ENCODE assay signal across 13 cellular contexts in genomic region chr3:196127308-196128040, GRCh38. TPM values are rescaled to one million over a fixed set of nuclear protein-coding genes. Genes with fewer than 3 reads are reported as not detected.
DNase-seq lines count a peak whose midpoint lies in the region; ATAC-seq, FAIRE-seq and TF ChIP-seq lines count a peak whose summit lies in the region.
"Had no signal": no experiment of that assay in that cellular context is flagged by ENCODE, and none has a peak within 500 bp of the region (broad histone marks: within the 10 kb centered on the region; RNA-seq: fewer than 3 reads in every experiment).

No MANE protein-coding gene starts in this region.

- peak overlapping the region in 1 of 2 donors; percentile 26 for H3K9ac ChIP-seq in colonic mucosa (ENCODE audit: low read depth in 2 of 2, low read length in 2 of 2)

- TF ChIP-seq CTCF in colonic mucosa (IDR thresholded peaks at IDR 0.05) (no peak), gastroesophageal sphincter (IDR thresholded peaks at IDR 0.05) (no peak)

- H3K36me3 ChIP-seq in colonic mucosa: no peaks in the 10 kb centered on the region
- no peaks in the 10 kb centered on the region for H3K36me3 ChIP-seq in small intestine (ENCODE audit: control insufficient read depth in 2 of 2, insufficient read depth in 2 of 2, low read length in 2 of 2)
- H3K36me3 ChIP-seq in gastroesophageal sphincter: no peaks in the 10 kb centered on the region
- H3K36me3 ChIP-seq: esophagus squamous epithelium had no signal

- WGBS in small intestine, 3 donors: 15 to 27% (median 16%) methylated on average over 12 of the region's 12 CpGs
- 41 to 74% methylated on average over 3 to 6 of the region's 12 CpGs for WGBS in gastroesophageal sphincter (ENCODE audit: low coverage in 1 of 2), 2 donors

- DNase-seq in activated CD4-positive, alpha-beta T cell treated with anti-CD3 and anti-CD28 coated beads for 48 hours: peak; percentile 11
- no peak for DNase-seq in activated CD4-positive, alpha-beta T cell treated with anti-CD3 and anti-CD28 coated beads for 1 hour
- DNase-seq in T-helper 1 cell (peak in 3 of 5 donors; percentile 17 to 71 (median 19)), colonic mucosa (peak; percentile 24), small intestine (peak; percentile 37), EL (no peak), NCI-H1105 (lab: John Stamatoyannopoulos, UW) (no peak)
- DNase-seq: amygdala, esophagus squamous epithelium, IMR-90, NCI-H345, SW 1271 had no signal

- intact Hi-C loops in colonic mucosa (cut with DNase I): no loop called here

- no peak for ATAC-seq in gastroesophageal sphincter

- H3K4me3 ChIP-seq in colonic mucosa (no peak overlapping the region), small intestine (ENCODE audit: low read depth in 1 of 2, low read length in 2 of 2) (no peak overlapping the region), gastroesophageal sphincter (no peak overlapping the region)
- H3K4me3 ChIP-seq: esophagus squamous epithelium had no signal

- H3K9me3 ChIP-seq in colonic mucosa (no peaks in the 10 kb centered on the region), small intestine (ENCODE audit: control insufficient read depth, low read depth) (no peaks in the 10 kb centered on the region), gastroesophageal sphincter (no peaks in the 10 kb centered on the region)
- H3K9me3 ChIP-seq: esophagus squamous epithelium had no signal

- no peak overlapping the region for H3K27ac ChIP-seq in colonic mucosa
- no peak overlapping the region for H3K27ac ChIP-seq in small intestine (ENCODE audit: low read depth in 1 of 2, low read length in 1 of 2)
- no peak overlapping the region for H3K27ac ChIP-seq in gastroesophageal sphincter
- H3K27ac ChIP-seq: esophagus squamous epithelium had no signal

- no peak for TF ChIP-seq POLR2A in gastroesophageal sphincter (IDR thresholded peaks at IDR 0.05)

- no peak for FAIRE-seq in small intestine (lab: Jason Lieb, UNC)

- H3K27me3 ChIP-seq in colonic mucosa (no peaks in the 10 kb centered on the region), small intestine (ENCODE audit: control insufficient read depth in 2 of 2, insufficient read depth in 2 of 2, low read length in 2 of 2) (no peaks in the 10 kb centered on the region), gastroesophageal sphincter (no peaks in the 10 kb centered on the region)
- H3K27me3 ChIP-seq: esophagus squamous epithelium had no signal

- H3K4me1 ChIP-seq in colonic mucosa (peaks cover 7% of the 10 kb centered on the region), small intestine (ENCODE audit: control insufficient read depth in 2 of 2, insufficient read depth in 1 of 2, low read depth in 1 of 2, low read length in 1 of 2) (no peaks in the 10 kb centered on the region), gastroesophageal sphincter (no peaks in the 10 kb centered on the region)

- no peak for TF ChIP-seq EP300 in gastroesophageal sphincter (IDR thresholded peaks at IDR 0.05)

RNA-seq across cellular contexts. Expression of gene TFRC, which starts 45.6 kb away (rescaled TPM):
- 100 to 1,000 TPM; 132 to 282 TPM for total RNA-seq in colonic mucosa
- 10 to 100 TPM; 12.7 to 64.7 (median 36.0) TPM for polyA plus RNA-seq in small intestine
- total RNA-seq in gastroesophageal sphincter: 10 to 100 TPM; 60.1 to 81.1 (median 69.6) TPM

Comparison
In these comparisons a context has a peak if more than half of its experiments do, and no peak if none do; other contexts are left out.
1. DNase-seq: peak in activated CD4-positive, alpha-beta T cell treated with anti-CD3 and anti-CD28 coated beads for 48 hours (single experiment), T-helper 1 cell (3 of 5), colonic mucosa (single experiment) and small intestine (single experiment); none in activated CD4-positive, alpha-beta T cell treated with anti-CD3 and anti-CD28 coated beads for 1 hour (single experiment), EL (single experiment) and NCI-H1105 (single experiment).